Comparison of ENCODE assay signal across 21 cellular contexts in the genomic region with DNA sequence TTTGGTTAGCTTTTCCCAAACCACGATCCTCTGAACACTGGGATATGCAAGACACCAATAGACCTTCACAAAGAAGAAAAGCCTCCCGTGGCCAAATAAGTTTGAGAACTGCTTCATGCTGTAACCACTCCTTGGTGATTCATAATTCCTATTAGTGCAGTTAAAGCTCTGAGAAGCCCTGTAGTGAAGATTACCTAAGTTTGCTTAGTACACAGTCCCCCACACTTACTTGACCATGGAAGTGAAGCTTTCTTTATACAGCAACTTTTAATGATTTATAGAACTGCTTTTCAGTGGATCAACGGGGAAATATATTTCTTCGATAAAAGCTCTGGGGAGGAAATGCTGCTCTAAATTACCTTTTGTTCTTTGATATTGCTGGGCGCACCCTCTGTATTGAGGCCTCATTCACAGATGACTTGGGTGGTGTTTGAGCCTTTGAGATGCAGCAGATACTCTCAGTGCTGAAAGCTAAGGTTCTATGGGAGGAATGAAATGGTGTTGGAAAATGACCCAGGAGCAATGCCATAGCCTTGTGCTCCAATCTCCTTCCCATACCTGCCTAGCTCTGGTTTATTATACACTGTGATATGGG.
A peak's percentile ranks its signal among the peaks of the same experiment; 100 is the strongest.
DNase-seq lines count a peak whose midpoint lies in the region; ATAC-seq lines count a peak whose summit lies in the region.
"Had no signal": no experiment of that assay in that cellular context is flagged by ENCODE, and none has a peak within 500 bp of the region (broad histone marks: within the 10 kb centered on the region; RNA-seq: fewer than 3 reads in every experiment).

No MANE protein-coding gene starts in this region.

- DNase-seq in GM23248 (peak; percentile 39), SJCRH30 (peak; percentile 47 to 62), glomerular visceral epithelial cell (ENCODE audit: extremely low spot score) (peak; percentile 1), renal cortical epithelial cell (ENCODE audit: low read depth) (peak; percentile 19), D341Med (ENCODE audit: low spot score) (no peak), DMS153 treated with DMSO at 0.1 percent for 48 hours (lab: John Stamatoyannopoulos, UW; ENCODE audit: unreplicated experiment) (no peak)
- DNase-seq: Caco-2; CD4-positive, alpha-beta T cell; DMS153; EL; NCI-H187; NCI-H226; NCI-H524; NCI-H82; OCI-M1; RPMI8226; SHP77 treated with DMSO at 0.1 percent for 48 hours had no signal

- H3K36me3 ChIP-seq in GM23248 (ENCODE audit: low read depth) (no peaks in the 10 kb centered on the region), SJCRH30 (no peaks in the 10 kb centered on the region)

- H3K27me3 ChIP-seq in GM23248 (replicated peaks; ENCODE audit: insufficient read depth) = no peaks in the 10 kb centered on the region
- H3K27me3 ChIP-seq in SJCRH30 = no peaks in the 10 kb centered on the region

- WGBS in GM23248 (ENCODE audit: low coverage in 1 of 2, low lambda C conversion rate in 2 of 2, missing lambda C conversion rate in 2 of 2), 2 experiments = 83% methylated on average over 5 of the region's 5 CpGs

- no peaks in the 10 kb centered on the region for H3K79me2 ChIP-seq in GM23248 (ENCODE audit: insufficient read depth)

- H3K4me3 ChIP-seq in GM23248 (no peak overlapping the region), SJCRH30 (no peak overlapping the region)
- H3K4me3 ChIP-seq: GM12878, K562 had no signal

- H3K4me2 ChIP-seq in GM23248 (ENCODE audit: unreplicated experiment) = no peak overlapping the region

- ATAC-seq in HG03108 (IDR thresholded peaks at IDR 0.05; ENCODE audit: unreplicated experiment) = no peak
- ATAC-seq: GM12878, HCT116, K562 had no signal

- H3K9ac ChIP-seq in GM23248 = no peak overlapping the region

- H3K9me2 ChIP-seq in GM23248 (ENCODE audit: insufficient read depth) = no peaks in the 10 kb centered on the region

- H3K4me1 ChIP-seq in GM23248 (ENCODE audit: insufficient read depth) (no peaks in the 10 kb centered on the region), SJCRH30 (peaks cover 33% of the 10 kb centered on the region)
- H3K4me1 ChIP-seq: Caco-2 had no signal

- H3K27ac ChIP-seq in GM23248 (no peak overlapping the region), SJCRH30 (peak overlapping the region; percentile 96)

- no peak overlapping the region for H2AFZ ChIP-seq in GM23248

- no peaks in the 10 kb centered on the region for H4K20me1 ChIP-seq in GM23248 (ENCODE audit: insufficient read depth)

- peaks cover 10% of the 10 kb centered on the region; the same call in 1 of the 2 replicates for H3F3A ChIP-seq in GM23248 (ENCODE audit: insufficient read depth)

- in situ Hi-C loops in GM23248 (cut with MboI) = no loop called here

- H3K9me3 ChIP-seq in GM23248 (ENCODE audit: low read depth) (no peaks in the 10 kb centered on the region), SJCRH30 (replicated peaks) (peaks cover 8% of the 10 kb centered on the region)
- H3K9me3 ChIP-seq: Caco-2 had no signal

Comparison
In these comparisons a context has a peak if more than half of its experiments do, and no peak if none do; other contexts are left out.
1. DNase-seq: peak in GM23248 (single experiment), SJCRH30 (2 of 2), glomerular visceral epithelial cell (single experiment) and renal cortical epithelial cell (single experiment); none in D341Med (single experiment) and DMS153 treated with DMSO at 0.1 percent for 48 hours (single experiment).